Comparison of ENCODE assay signal across 26 cellular contexts in genomic region chr4:3472411-3473141, GRCh38. TPM values are rescaled to one million over a fixed set of nuclear protein-coding genes. Genes with fewer than 3 reads are reported as not detected.
DNase-seq lines count a peak whose midpoint lies in the region; ATAC-seq, FAIRE-seq and TF ChIP-seq lines count a peak whose summit lies in the region.
"Had no signal": no experiment of that assay in that cellular context is flagged by ENCODE, and none has a peak within 500 bp of the region (broad histone marks: within the 10 kb centered on the region; RNA-seq: fewer than 3 reads in every experiment).

No MANE protein-coding gene starts in this region.

- DNase-seq in GM06990 (ENCODE audit: extremely low read depth, insufficient read length) = peak; percentile 1
- DNase-seq in NCI-H2107 (lab: John Stamatoyannopoulos, UW) = peak; percentile 42
- DNase-seq in heart right ventricle = no peak
- peak; percentile 84 to 97 (median 93) for DNase-seq in pancreas
- DNase-seq in NCI-H1092 (lab: John Stamatoyannopoulos, UW) = no peak
- no peak for DNase-seq in NOMO-1 treated with DMSO at 0.1 percent for 48 hours (lab: John Stamatoyannopoulos, UW; ENCODE audit: unreplicated experiment)
- DNase-seq in NCI-H187 treated with DMSO at 0.1 percent for 48 hours (lab: John Stamatoyannopoulos, UW) = no peak
- DNase-seq: activated CD4-positive, alpha-beta T cell treated with anti-CD3 and anti-CD28 coated beads, Interleukin-2, amount 10 ng/mL, durations not matched to agents 7 days and 5 days; activated effector memory CD4-positive, alpha-beta T cell treated with anti-CD3 and anti-CD28 coated beads, Interleukin-2, amount 50 U/mL, for 16 hours; activated T-cell treated with anti-CD3 and anti-CD28 coated beads, Interleukin-2, amount 50 U/mL, for 24 hours; anterior cingulate cortex; colonic mucosa; DMS79 treated with DMSO at 0.1 percent for 48 hours; effector CD8-positive, alpha-beta T cell; GDM1; IMR-90; naive B cell; NCI-H1694 treated with DMSO at 0.1 percent for 48 hours; NCI-H526 treated with DMSO at 0.1 percent for 48 hours; SJCRH30; small intestine; stimulated activated naive CD4-positive, alpha-beta T cell had no signal

- intact Hi-C loops in heart right ventricle (cut with DNase I) = no loop called here
- intact Hi-C loops in pancreas (cut with DNase I) = loop anchor here in 1 of 3 donors (10.0 kb wide), 1 partner anchor 128 kb away; no protein-coding TSS in a partner anchor

- FAIRE-seq in pancreas (lab: Jason Lieb, UNC) = no peak
- FAIRE-seq: small intestine had no signal

- 85 to 89% methylated on average over 27 of the region's 27 CpGs for WGBS in heart right ventricle, 2 donors
- 30 to 39% methylated on average over 27 of the region's 27 CpGs for WGBS in pancreas, 2 donors

- H3K9me3 ChIP-seq in heart right ventricle (no peaks in the 10 kb centered on the region), pancreas (no peaks in the 10 kb centered on the region)
- H3K9me3 ChIP-seq: colonic mucosa, SJCRH30, upper lobe of left lung had no signal

- H3K27me3 ChIP-seq in GM06990 (replicated peaks; ENCODE audit: control insufficient read depth, insufficient read depth, low read length) (no peaks in the 10 kb centered on the region; the same call in 1 of the 2 replicates), heart right ventricle (peaks cover 0 to 14% (median 4%) of the 10 kb centered on the region in 7 donors), pancreas (no peaks in the 10 kb centered on the region)
- H3K27me3 ChIP-seq: cardiac muscle cell, colonic mucosa, SJCRH30, upper lobe of left lung had no signal

- TF ChIP-seq CTCF in GM06990 (IDR thresholded peaks at IDR 0.05; ENCODE audit: insufficient read depth, low read length, poor library complexity, severe bottlenecking) = no peak
- TF ChIP-seq CTCF in heart right ventricle (IDR thresholded peaks at IDR 0.05) = no peak
- no peak for TF ChIP-seq CTCF in pancreas (IDR thresholded peaks at IDR 0.05)

- ATAC-seq in heart right ventricle (peak in 4 of 8 donors; percentile 3 to 21 (median 5)), pancreas (peak; percentile 87 to 91 (median 88))

- H3K27ac ChIP-seq in heart right ventricle = peak overlapping the region in 8 of 10 donors; percentile 42 to 71 (median 56)
- peak overlapping the region in 3 of 4 donors; percentile 40 to 61 (median 58) for H3K27ac ChIP-seq in pancreas
- H3K27ac ChIP-seq: cardiac muscle cell, colonic mucosa, epithelial cell of prostate, SJCRH30, upper lobe of left lung had no signal

- H3K4me1 ChIP-seq in heart right ventricle (peaks cover 0 to 77% (median 30%) of the 10 kb centered on the region in 9 donors), pancreas (peaks cover 9 to 34% (median 23%) of the 10 kb centered on the region in 3 donors)
- H3K4me1 ChIP-seq: colonic mucosa had no signal

- H3K36me3 ChIP-seq in GM06990 (ENCODE audit: control insufficient read depth, insufficient read depth, low read length) (no peaks in the 10 kb centered on the region), heart right ventricle (peaks cover 0 to 12% (median 0%) of the 10 kb centered on the region in 9 donors), pancreas (peaks cover 0 to 7% (median 0%) of the 10 kb centered on the region in 3 donors)
- H3K36me3 ChIP-seq: cardiac muscle cell, colonic mucosa, SJCRH30, upper lobe of left lung had no signal

- no peak overlapping the region for H3K4me3 ChIP-seq in GM06990 (replicated peaks; ENCODE audit: low read depth, low read length)
- no peak overlapping the region for H3K4me3 ChIP-seq in heart right ventricle
- peak overlapping the region in 1 of 4 donors; percentile 4 for H3K4me3 ChIP-seq in pancreas
- H3K4me3 ChIP-seq: cardiac muscle cell, colonic mucosa, SJCRH30, upper lobe of left lung had no signal

RNA-seq across cellular contexts. Expression of gene DOK7, which starts 9.5 kb away (rescaled TPM):
- 10 to 100 TPM; 30.3 to 60.0 (median 37.2) TPM for total RNA-seq in heart right ventricle
- polyA plus RNA-seq in heart right ventricle = 10 to 100 TPM; 61.5 to 89.7 TPM
- 1 to 10 TPM; 2.5 to 8.0 (median 4.2) TPM for total RNA-seq in pancreas
- 1 to 10 TPM; 2.8 to 5.8 TPM for polyA plus RNA-seq in pancreas
- total RNA-seq: activated CD4-positive, alpha-beta T cell treated with anti-CD3 and anti-CD28 coated beads, Interleukin-2, amount 10 ng/mL, durations not matched to agents 7 days and 5 days; IMR-90 had no signal
- polyA plus RNA-seq: AG04450, IMR-90 had no signal

RNA-seq across cellular contexts. Expression of gene HGFAC, which starts 30.8 kb away (rescaled TPM):
- under 1 TPM in 6 of 10 donors, not detected in 4; 0.15 to 0.59 (median 0.36) TPM for total RNA-seq in heart right ventricle
- polyA plus RNA-seq in heart right ventricle = 1 to 10 TPM; 1.0 to 1.1 TPM
- under 1 TPM in 3 of 6 donors, not detected in 3; 0.09 to 0.47 (median 0.13) TPM for total RNA-seq in pancreas
- polyA plus RNA-seq in pancreas = 1 to 10 TPM; 1.2 to 2.2 TPM
- total RNA-seq: IMR-90 had no signal
- polyA plus RNA-seq: AG04450 had no signal

RNA-seq across cellular contexts. Expression of gene LRPAP1, which starts 59.6 kb away (rescaled TPM):
- 100 to 1,000 TPM; 234 to 392 (median 345) TPM for total RNA-seq in heart right ventricle
- 100 to 1,000 TPM in 1 of 2 donors, 10 to 100 TPM in 1; 49.9 to 418 TPM for polyA plus RNA-seq in heart right ventricle
- total RNA-seq in pancreas = 100 to 1,000 TPM in 4 of 6 donors, 10 to 100 TPM in 2; 83.9 to 129 (median 111) TPM
- polyA plus RNA-seq in pancreas = 100 to 1,000 TPM in 1 of 2 donors, 10 to 100 TPM in 1; 30.4 to 111 TPM

Comparison
In these comparisons a context has a peak if more than half of its experiments do, and no peak if none do; other contexts are left out.
1. DNase-seq: peak in GM06990 (single experiment), NCI-H2107 (single experiment) and pancreas (6 of 6); none in heart right ventricle (0 of 2), NCI-H1092 (single experiment), NOMO-1 treated with DMSO at 0.1 percent for 48 hours (single experiment) and NCI-H187 treated with DMSO at 0.1 percent for 48 hours (single experiment).